In the genomic region with DNA sequence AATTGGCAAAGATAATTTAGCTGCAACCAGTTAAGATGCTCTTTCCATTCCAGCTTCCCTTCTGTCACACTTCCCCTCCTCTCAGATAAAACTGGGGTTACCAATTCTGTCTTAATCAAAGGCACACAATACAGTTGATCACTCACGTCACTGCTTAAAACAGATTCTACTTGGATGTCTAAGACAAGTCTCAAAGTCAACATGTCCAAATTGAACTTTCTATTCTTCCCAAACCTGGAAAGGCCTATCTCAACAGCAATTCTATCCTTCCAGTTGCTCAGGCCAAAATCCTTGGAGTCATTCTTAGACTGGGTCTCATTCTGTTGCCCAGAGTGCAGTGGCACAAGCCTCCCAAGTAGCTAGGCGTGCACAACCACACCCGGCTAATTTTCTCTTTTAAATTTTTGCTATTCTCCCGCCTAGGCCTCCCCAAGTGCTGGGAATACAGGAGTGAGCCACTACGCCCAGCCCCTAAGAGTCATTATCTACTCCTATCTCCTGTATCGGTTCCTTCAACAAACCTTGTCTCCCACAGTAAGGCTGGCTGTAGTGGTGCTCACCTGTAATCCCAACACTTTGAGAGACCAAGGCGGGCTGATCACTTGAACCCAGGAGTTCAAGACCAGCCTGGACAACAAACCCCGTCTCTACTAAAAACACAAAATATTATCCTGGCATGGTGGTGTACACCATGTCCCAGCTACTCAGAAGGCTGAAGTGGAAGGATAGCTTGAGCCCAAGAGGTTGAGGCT, we compare ENCODE assay signal across 1 cellular context.
TF ChIP-seq lines count a peak whose summit lies in the region.

No MANE protein-coding gene starts in this region.

TF ChIP-seq in H1, 55 proteins besides CTCF, POLR2A, EP300 and RAD21:
- TF ChIP-seq POLR2AphosphoS5 (IDR thresholded peaks at IDR 0.05; ENCODE audit: low read depth, low read length) (peak; percentile 51), BCL11A (IDR thresholded peaks at IDR 0.05; ENCODE audit: low read depth in 2 of 2, low read length in 2 of 2) (no peak)
